31 cellular contexts compared by ENCODE assay signal in the genomic region with DNA sequence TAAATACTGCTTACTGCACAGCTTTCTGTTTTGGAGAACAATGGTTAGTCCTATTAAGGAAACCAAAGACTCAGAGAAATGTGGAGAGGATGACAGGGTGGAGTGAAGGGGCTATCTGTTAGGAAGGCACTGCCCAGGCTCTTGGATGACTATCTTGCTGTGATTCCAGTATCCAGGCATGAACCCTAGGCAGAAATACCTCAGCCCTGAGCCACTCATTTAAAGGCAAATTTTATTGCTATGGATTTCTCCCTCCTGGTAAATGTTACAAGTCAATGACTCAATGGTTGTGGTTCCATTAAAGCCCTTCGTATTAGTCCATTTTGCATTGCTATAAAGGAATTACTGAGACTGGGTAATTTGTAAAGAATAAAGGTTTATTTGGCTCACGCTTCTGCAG. TPM values are rescaled to one million over a fixed set of nuclear protein-coding genes. Genes with fewer than 3 reads are reported as not detected.
"Had no signal": no experiment of that assay in that cellular context is flagged by ENCODE, and none has a peak within 500 bp of the region (broad histone marks: within the 10 kb centered on the region; RNA-seq: fewer than 3 reads in every experiment).

No MANE protein-coding gene starts in this region.

- FAIRE-seq: bronchial epithelial cell, urothelium cell line had no signal

- H3K27me3 ChIP-seq: neural progenitor cell, testis, transverse colon had no signal

- DNase-seq: activated B cell treated with CpG ODN at 0.5 μM for 24 hours; activated CD4-positive, alpha-beta T cell treated with anti-CD3 and anti-CD28 coated beads, Interleukin-2, amount 50 U/mL, for 1 hour; activated CD8-positive, alpha-beta T cell treated with anti-CD3 and anti-CD28 coated beads for 36 hours; activated naive CD8-positive, alpha-beta T cell treated with anti-CD3 and anti-CD28 coated beads, Interleukin-2, amount 50 U/mL, for 24 hours; activated T-cell treated with anti-CD3 and anti-CD28 coated beads, Interleukin-2, amount 50 U/mL, for 4 hours; dermis blood vessel endothelial cell; effector memory CD4-positive, alpha-beta T cell; foreskin melanocyte; islet precursor cell; left colon; midbrain; naive thymus-derived CD8-positive, alpha-beta T cell; occipital lobe; right cardiac atrium; stimulated activated CD4-positive, alpha-beta T cell treated with anti-CD3 and anti-CD28 coated beads, Interleukin-4, amount 100 ng/mL, for 1 hour; stimulated activated naive CD8-positive, alpha-beta T cell treated with anti-CD3 and anti-CD28 coated beads, Interleukin-15, Interleukin-2, amounts not matched to agents 100 U/mL and 50 U/mL, for 24 hours; T-helper 9 cell; testis; transverse colon had no signal

- H3K4me3 Mint-ChIP-seq: activated B cell treated with CpG ODN at 0.5 μM for 24 hours; activated CD8-positive, alpha-beta T cell treated with anti-CD3 and anti-CD28 coated beads for 36 hours; activated naive CD4-positive, alpha-beta T cell treated with anti-CD3 and anti-CD28 coated beads, Interleukin-2, amount 50 U/mL, for 24 hours; activated naive CD8-positive, alpha-beta T cell treated with anti-CD3 and anti-CD28 coated beads, Interleukin-2, amount 50 U/mL, for 24 hours; activated T-cell treated with anti-CD3 and anti-CD28 coated beads, Interleukin-2, amount 50 U/mL, for 4 hours; central memory CD8-positive, alpha-beta T cell; memory B cell; naive thymus-derived CD8-positive, alpha-beta T cell; neural progenitor cell had no signal

- H3K4me1 Mint-ChIP-seq: activated B cell treated with CpG ODN at 0.5 μM for 24 hours; central memory CD8-positive, alpha-beta T cell; memory B cell; neural progenitor cell had no signal

- H3K4me1 ChIP-seq: neural progenitor cell, parathyroid adenoma, testis had no signal

- H3K9ac ChIP-seq: neural progenitor cell, parathyroid adenoma had no signal

- H3K36me3 Mint-ChIP-seq: activated naive CD4-positive, alpha-beta T cell treated with anti-CD3 and anti-CD28 coated beads, Interleukin-2, amount 50 U/mL, for 24 hours; memory B cell; naive thymus-derived CD8-positive, alpha-beta T cell; neural progenitor cell had no signal

- H3K9me3 Mint-ChIP-seq: activated B cell treated with CpG ODN at 0.5 μM for 24 hours; activated CD8-positive, alpha-beta T cell treated with anti-CD3 and anti-CD28 coated beads for 36 hours; activated naive CD4-positive, alpha-beta T cell treated with anti-CD3 and anti-CD28 coated beads, Interleukin-2, amount 50 U/mL, for 24 hours; activated naive CD8-positive, alpha-beta T cell treated with anti-CD3 and anti-CD28 coated beads, Interleukin-2, amount 50 U/mL, for 24 hours; activated T-cell treated with anti-CD3 and anti-CD28 coated beads, Interleukin-2, amount 50 U/mL, for 4 hours; activated T-helper 2 cell treated with anti-CD3 and anti-CD28 coated beads, Interferon-gamma antibody, Interleukin-2, Interleukin-4, amounts not matched to agents 10 μg/mL and 5 μg/mL and 100 μg/mL, durations not matched to agents 14 hours and 24 hours and 36 hours; central memory CD8-positive, alpha-beta T cell; memory B cell; neural progenitor cell had no signal

- H3K27ac ChIP-seq: neural progenitor cell, parathyroid adenoma, testis, transverse colon had no signal

- H3K9me3 ChIP-seq: testis, transverse colon had no signal

- H3K79me2 ChIP-seq: parathyroid adenoma had no signal

- H3K36me3 ChIP-seq: neural progenitor cell, transverse colon had no signal

- H3K4me3 ChIP-seq: neural progenitor cell, testis, transverse colon had no signal

- H3K27me3 Mint-ChIP-seq: activated CD8-positive, alpha-beta T cell treated with anti-CD3 and anti-CD28 coated beads for 36 hours; activated naive CD4-positive, alpha-beta T cell treated with anti-CD3 and anti-CD28 coated beads, Interleukin-2, amount 50 U/mL, for 24 hours had no signal

- H3K4me2 ChIP-seq: neural progenitor cell had no signal

- H2AFZ ChIP-seq: neural progenitor cell, parathyroid adenoma had no signal

- H3K27ac Mint-ChIP-seq: activated B cell treated with CpG ODN at 0.5 μM for 24 hours; activated CD8-positive, alpha-beta T cell treated with anti-CD3 and anti-CD28 coated beads for 36 hours; activated naive CD4-positive, alpha-beta T cell treated with anti-CD3 and anti-CD28 coated beads, Interleukin-2, amount 50 U/mL, for 24 hours; activated naive CD8-positive, alpha-beta T cell treated with anti-CD3 and anti-CD28 coated beads, Interleukin-2, amount 50 U/mL, for 24 hours; activated T-helper 2 cell treated with anti-CD3 and anti-CD28 coated beads, Interferon-gamma antibody, Interleukin-2, Interleukin-4, amounts not matched to agents 10 μg/mL and 5 μg/mL and 100 μg/mL, durations not matched to agents 14 hours and 24 hours and 36 hours; memory B cell; naive thymus-derived CD8-positive, alpha-beta T cell; neural progenitor cell had no signal

RNA-seq across cellular contexts. Expression of gene ADGRF4, which starts 25.9 kb away (rescaled TPM):
- total RNA-seq: activated B cell treated with CpG ODN at 0.5 μM for 24 hours; activated CD8-positive, alpha-beta T cell treated with anti-CD3 and anti-CD28 coated beads for 36 hours; activated T-cell treated with anti-CD3 and anti-CD28 coated beads, Interleukin-2, amount 50 U/mL, for 4 hours; activated T-helper 2 cell treated with anti-CD3 and anti-CD28 coated beads, Interferon-gamma antibody, Interleukin-2, Interleukin-4, amounts not matched to agents 10 μg/mL and 5 μg/mL and 100 μg/mL, durations not matched to agents 14 hours and 24 hours and 36 hours; liver; naive thymus-derived CD8-positive, alpha-beta T cell; occipital lobe; pulmonary artery endothelial cell; T-helper 1 cell treated with Interleukin-12 subunit alpha and Interleukin-12 subunit beta and Interleukin-4 antibody, amounts not matched to agents 30 ng/mL and 1 ng/mL, for 36 hours had no signal
- polyA plus RNA-seq: liver; naive thymus-derived CD8-positive, alpha-beta T cell had no signal

RNA-seq across cellular contexts. Expression of gene OPN5, which starts 57.5 kb away (rescaled TPM):
- total RNA-seq: activated B cell treated with CpG ODN at 0.5 μM for 24 hours; activated CD8-positive, alpha-beta T cell treated with anti-CD3 and anti-CD28 coated beads for 36 hours; activated T-cell treated with anti-CD3 and anti-CD28 coated beads, Interleukin-2, amount 50 U/mL, for 4 hours; activated T-helper 2 cell treated with anti-CD3 and anti-CD28 coated beads, Interferon-gamma antibody, Interleukin-2, Interleukin-4, amounts not matched to agents 10 μg/mL and 5 μg/mL and 100 μg/mL, durations not matched to agents 14 hours and 24 hours and 36 hours; bronchial epithelial cell; dermis blood vessel endothelial cell; esophagus mucosa; left colon; liver; naive thymus-derived CD8-positive, alpha-beta T cell; occipital lobe; pulmonary artery endothelial cell; right cardiac atrium; T-helper 1 cell treated with Interleukin-12 subunit alpha and Interleukin-12 subunit beta and Interleukin-4 antibody, amounts not matched to agents 30 ng/mL and 1 ng/mL, for 36 hours; transverse colon had no signal
- polyA plus RNA-seq: liver; naive thymus-derived CD8-positive, alpha-beta T cell; right cardiac atrium had no signal
